ENCODE assay signal across 31 cellular contexts in genomic region chr2:236622660-236623059, GRCh38.
"Had no signal": no experiment of that assay in that cellular context is flagged by ENCODE, and none has a peak within 500 bp of the region (broad histone marks: within the 10 kb centered on the region; RNA-seq: fewer than 3 reads in every experiment).

No MANE protein-coding gene starts in this region.

- H3K9me3 ChIP-seq: adrenal gland, body of pancreas, breast epithelium had no signal

- H3K27me3 ChIP-seq: adrenal gland, body of pancreas, breast epithelium had no signal

- H3K36me3 ChIP-seq: adrenal gland, brain microvascular endothelial cell, breast epithelium had no signal

- ATAC-seq: activated CD8-positive, alpha-beta T cell treated with anti-CD3 and anti-CD28 coated beads for 36 hours; activated naive CD4-positive, alpha-beta T cell treated with anti-CD3 and anti-CD28 coated beads, Interleukin-2, amount 50 U/mL, for 72 hours; activated T-cell treated with anti-CD3 and anti-CD28 coated beads, Interleukin-2, amount 50 U/mL, for 4 hours; activated T-cell treated with anti-CD3 and anti-CD28 coated beads, Interleukin-2, amount 50 U/mL, for 72 hours; activated T-helper 17 cell treated with anti-CD3 and anti-CD28 coated beads, Interleukin-2, amount 50 U/mL, for 72 hours; body of pancreas had no signal

- H3K27ac ChIP-seq: adrenal gland, body of pancreas, brain microvascular endothelial cell, breast epithelium, VCaP had no signal

- DNase-seq: activated B cell treated with CpG ODN at 0.5 μM for 24 hours; activated CD4-positive, alpha-beta memory T cell treated with anti-CD3 and anti-CD28 coated beads for 36 hours; activated CD4-positive, alpha-beta T cell treated with anti-CD3 and anti-CD28 coated beads for 4 hours; activated CD4-positive, alpha-beta T cell treated with anti-CD3 and anti-CD28 coated beads, Interleukin-2, amount 10 ng/mL, durations not matched to agents 24 days and 14 days; activated CD4-positive, alpha-beta T cell treated with anti-CD3 and anti-CD28 coated beads, Interleukin-2, amount 50 U/mL, for 1 hour; activated CD4-positive, alpha-beta T cell treated with anti-CD3 and anti-CD28 coated beads, Interleukin-2, amount 50 U/mL, for 4 hours; activated CD4-positive, CD25-positive, alpha-beta regulatory T cell treated with anti-CD3 and anti-CD28 coated beads, Interleukin-2, amount 50 U/mL, for 72 hours; activated CD8-positive, alpha-beta memory T cell treated with anti-CD3 and anti-CD28 coated beads, Interleukin-2, amount 50 U/mL, for 4 hours; activated CD8-positive, alpha-beta T cell treated with anti-CD3 and anti-CD28 coated beads for 36 hours; activated effector memory CD4-positive, alpha-beta T cell treated with anti-CD3 and anti-CD28 coated beads, Interleukin-2, amount 50 U/mL, for 16 hours; activated gamma-delta T cell treated with Interleukin-2 at 50 U/mL for 16 hours; activated naive CD4-positive, alpha-beta T cell; activated naive CD4-positive, alpha-beta T cell treated with anti-CD3 and anti-CD28 coated beads for 36 hours; activated naive CD4-positive, alpha-beta T cell treated with anti-CD3 and anti-CD28 coated beads, Interleukin-2, amount 50 U/mL, for 16 hours; activated naive CD8-positive, alpha-beta T cell treated with anti-CD3 and anti-CD28 coated beads for 36 hours; activated T-cell treated with anti-CD3 and anti-CD28 coated beads for 4 hours; activated T-cell treated with anti-CD3 and anti-CD28 coated beads, Interleukin-2, amount 50 U/mL, for 1 hour; activated T-cell treated with anti-CD3 and anti-CD28 coated beads, Interleukin-2, amount 50 U/mL, for 4 hours; activated T-cell treated with anti-CD3 and anti-CD28 coated beads, Interleukin-2, amount 50 U/mL, for 72 hours; adrenal gland; amniotic stem cell; body of pancreas; brain microvascular endothelial cell; central memory CD4-positive, alpha-beta T cell; T-helper 1 cell; T-helper 2 cell; T-helper 9 cell had no signal

- H3K4me1 ChIP-seq: adrenal gland, body of pancreas, breast epithelium had no signal

- H3K4me3 ChIP-seq: adrenal gland, body of pancreas, breast epithelium had no signal
